ENCODE assay signal across 9 cellular contexts in the genomic region with DNA sequence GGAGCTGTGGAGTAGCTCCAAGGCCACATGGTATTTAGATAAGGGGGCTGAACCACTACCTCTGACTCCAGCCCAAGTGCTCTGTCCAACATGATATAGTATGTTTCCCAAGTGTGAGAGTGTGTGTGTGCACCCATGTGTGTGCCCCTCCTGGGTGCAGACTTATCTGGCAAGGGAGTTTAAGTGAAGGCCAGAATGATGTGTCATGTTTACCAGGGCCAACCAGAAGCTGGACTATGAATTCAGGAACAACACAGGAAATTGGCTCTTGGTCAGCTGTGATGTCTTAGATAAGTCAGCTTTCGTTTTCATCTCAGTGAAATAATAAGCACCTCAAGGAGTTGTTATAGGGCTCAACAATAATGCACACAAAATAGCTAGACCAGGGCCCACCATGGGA.
DNase-seq lines count a peak whose midpoint lies in the region; ATAC-seq, FAIRE-seq and TF ChIP-seq lines count a peak whose summit lies in the region.
"Had no signal": no experiment of that assay in that cellular context is flagged by ENCODE, and none has a peak within 500 bp of the region (broad histone marks: within the 10 kb centered on the region; RNA-seq: fewer than 3 reads in every experiment).

No MANE protein-coding gene starts in this region.

- in situ Hi-C loops in astrocyte of the cerebellum (cut with HindIII; ENCODE audit: low sequenced_read_pairs) = no loop called here

- TF ChIP-seq CTCF in astrocyte of the cerebellum (IDR thresholded peaks at IDR 0.05; ENCODE audit: low read depth, low read length, missing control alignments) = no peak

- H3K27ac ChIP-seq in ACC112 (ENCODE audit: low read depth, low read length) = peak overlapping the region; percentile 80
- H3K27ac ChIP-seq: BLaER1 had no signal

- ATAC-seq in HG02852 (IDR thresholded peaks at IDR 0.05; ENCODE audit: unreplicated experiment) (peak; percentile 75), left lobe of liver (peak; percentile 35)

- no peak for FAIRE-seq in GM12891 (lab: Jason Lieb, UNC)

- DNase-seq in astrocyte of the cerebellum (ENCODE audit: low read depth) (peak; percentile 89), left lobe of liver (ENCODE audit: low spot score) (no peak), DMS 273 treated with DMSO at 0.1 percent for 48 hours (lab: John Stamatoyannopoulos, UW) (no peak), GM12891 (ENCODE audit: insufficient read length, low spot score) (no peak), NCI-H345 treated with DMSO at 0.1 percent for 48 hours (lab: John Stamatoyannopoulos, UW; ENCODE audit: unreplicated experiment) (no peak)
- no peak for DNase-seq in stimulated activated CD4-positive, alpha-beta T cell treated with anti-CD3 and anti-CD28 coated beads, Interleukin-12 subunit alpha, Interleukin-12 subunit beta, amount 100 ng/mL, for 4 hours

- no peaks in the 10 kb centered on the region for H3K79me2 ChIP-seq in ACC112 (ENCODE audit: control insufficient read depth, insufficient read depth, low read length, unreplicated experiment)

- H3K4me1 ChIP-seq in ACC112 (ENCODE audit: control insufficient read depth, insufficient read depth, low read length, unreplicated experiment) = peaks cover 38% of the 10 kb centered on the region
- H3K4me1 ChIP-seq: BLaER1 had no signal

- H3K4me3 ChIP-seq in ACC112 (ENCODE audit: low read depth, low read length) (peak overlapping the region; percentile 20; the same call in 1 of the 2 replicates), astrocyte of the cerebellum (ENCODE audit: low read depth, low read length) (no peak overlapping the region)
- H3K4me3 ChIP-seq: BLaER1 had no signal

- TF ChIP-seq POLR2A in GM12891 (IDR thresholded peaks at IDR 0.05; ENCODE audit: low read depth, low read length) = no peak

- no peak overlapping the region for H2AFZ ChIP-seq in ACC112 (ENCODE audit: low read length, unreplicated experiment)

- H3K36me3 ChIP-seq in ACC112 (ENCODE audit: insufficient read depth, low read length) = peaks cover 24% of the 10 kb centered on the region; the same call in 1 of the 2 replicates
- H3K36me3 ChIP-seq: BLaER1 had no signal

- no peaks in the 10 kb centered on the region for H3K27me3 ChIP-seq in ACC112 (ENCODE audit: insufficient read depth, low read length)
- H3K27me3 ChIP-seq: BLaER1 had no signal

TF ChIP-seq in GM12891, 5 proteins besides CTCF, POLR2A, EP300 and RAD21:
- no peak for TF ChIP-seq POLR2AphosphoS5 (IDR thresholded peaks at IDR 0.05; ENCODE audit: low read depth, low read length)
- no peak for TF ChIP-seq PAX5 (IDR thresholded peaks at IDR 0.05; ENCODE audit: insufficient read depth, low read length, severe bottlenecking)
- TF ChIP-seq TAF1 (IDR thresholded peaks at IDR 0.05; ENCODE audit: low read depth, low read length) = no peak
TF ChIP-seq in GM12891: peak in this region for 0.
